ENCODE assay signal across 2 cellular contexts in the genomic region with DNA sequence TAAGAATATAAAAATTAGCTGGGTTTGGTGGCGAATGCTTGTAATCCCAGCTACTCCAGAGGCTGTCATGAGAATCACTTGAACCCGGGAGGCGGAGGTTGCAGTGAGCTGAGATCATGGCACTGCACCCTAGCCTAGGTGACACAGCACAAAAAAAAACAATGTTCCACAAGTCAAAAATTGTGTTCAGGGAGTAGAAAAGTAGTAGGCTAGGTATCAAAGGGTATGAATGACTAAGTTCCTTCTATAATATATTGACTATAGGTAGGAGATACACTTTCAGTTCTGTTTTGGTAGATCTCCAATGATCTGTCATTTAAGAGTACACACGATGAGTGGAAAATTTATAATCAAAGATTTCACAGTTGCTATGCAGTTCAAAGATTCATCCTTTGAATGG.
TF ChIP-seq lines count a peak whose summit lies in the region.

No MANE protein-coding gene starts in this region.

TF ChIP-seq in GM23338, 12 proteins besides CTCF, POLR2A, EP300 and RAD21:
- TF ChIP-seq ZNF114 (CRISPR knock-in tag; IDR thresholded peaks at IDR 0.05) (no peak), ZNF331 (CRISPR knock-in tag; IDR thresholded peaks at IDR 0.05; ENCODE audit: low read depth) (no peak), STAT1 (IDR thresholded peaks at IDR 0.05; ENCODE audit: unreplicated experiment) (no peak), REST (IDR thresholded peaks at IDR 0.05; ENCODE audit: unreplicated experiment) (no peak)

TF ChIP-seq in WTC11, 78 proteins besides CTCF, POLR2A, EP300 and RAD21:
- TF ChIP-seq CREM (CRISPR knock-in tag; IDR thresholded peaks at IDR 0.05) = no peak
